Comparison of ENCODE assay signal across 7 cellular contexts in the genomic region with DNA sequence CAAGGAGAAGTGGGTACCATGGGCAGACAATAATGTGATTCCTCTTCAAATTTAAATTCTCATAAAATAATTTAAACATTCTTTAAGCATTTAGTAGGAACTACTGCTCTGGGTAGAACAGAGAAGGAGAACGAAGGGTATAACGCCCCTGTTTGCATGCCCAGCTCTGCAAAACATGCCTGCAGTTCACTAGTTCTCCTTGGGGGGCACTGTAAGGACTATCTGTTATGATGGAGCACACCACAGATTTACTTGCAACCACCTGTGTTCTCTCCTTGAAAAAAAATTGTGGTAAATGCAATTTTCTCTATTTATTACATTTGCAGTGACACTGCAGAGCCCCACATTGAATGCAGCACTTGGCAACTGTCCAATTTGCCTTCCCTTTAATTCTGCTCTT.
DNase-seq lines count a peak whose midpoint lies in the region; ATAC-seq and TF ChIP-seq lines count a peak whose summit lies in the region.

No MANE protein-coding gene starts in this region.

- peak; percentile 4 for DNase-seq in GM13977 (ENCODE audit: low spot score)
- DNase-seq in NCI-H82 (lab: John Stamatoyannopoulos, UW), result peak; percentile 58
- DNase-seq in kidney epithelial cell (ENCODE audit: low read depth), result no peak
- no peak for DNase-seq in activated effector memory CD4-positive, alpha-beta T cell treated with Interleukin-2 at 50 U/mL for 16 hours
- DNase-seq in GM19240 (ENCODE audit: insufficient read length, low spot score), result no peak

- H3K27me3 ChIP-seq in kidney epithelial cell (ENCODE audit: control insufficient read depth, insufficient read depth, low read length), result no peaks in the 10 kb centered on the region

- peak; percentile 50 for TF ChIP-seq CTCF in GM13977 (IDR thresholded peaks at IDR 0.05; ENCODE audit: extremely low read depth, insufficient read depth, missing control alignments)
- TF ChIP-seq CTCF in kidney epithelial cell (IDR thresholded peaks at IDR 0.05; ENCODE audit: insufficient read depth, low read length, poor library complexity, severe bottlenecking), result peak; percentile 55

- H3K4me3 ChIP-seq in kidney epithelial cell (ENCODE audit: low read depth, low read length), result no peak overlapping the region

- in situ Hi-C loops in GM13977 (cut with MboI; ENCODE audit: low pct_unique_long_range_greater_than_20kb, low sequenced_read_pairs, unreplicated experiment), result no loop called here

- H3K36me3 ChIP-seq in kidney epithelial cell (ENCODE audit: control insufficient read depth, insufficient read depth, low read length), result no peaks in the 10 kb centered on the region

- ATAC-seq in GM21786 (IDR thresholded peaks at IDR 0.05; ENCODE audit: unreplicated experiment) (peak; percentile 80), esophagus mucosa (no peak)

Comparison
In these comparisons a context has a peak if more than half of its experiments do, and no peak if none do; other contexts are left out.
1. DNase-seq: peak in GM13977 (single experiment) and NCI-H82 (single experiment); none in kidney epithelial cell (single experiment), activated effector memory CD4-positive, alpha-beta T cell treated with Interleukin-2 at 50 U/mL for 16 hours (single experiment) and GM19240 (single experiment).